Comparison of ENCODE assay signal across 24 cellular contexts in genomic region chr6:7425808-7426190, GRCh38. TPM values are rescaled to one million over a fixed set of nuclear protein-coding genes. Genes with fewer than 3 reads are reported as not detected.
"Had no signal": no experiment of that assay in that cellular context is flagged by ENCODE, and none has a peak within 500 bp of the region (broad histone marks: within the 10 kb centered on the region; RNA-seq: fewer than 3 reads in every experiment).

No MANE protein-coding gene starts in this region.

- H3K4me1 ChIP-seq: gastroesophageal sphincter, psoas muscle, suprapubic skin, tibial artery, upper lobe of right lung, vagina had no signal

- H3K4me3 ChIP-seq: gastroesophageal sphincter, psoas muscle, suprapubic skin, tibial artery, upper lobe of right lung, vagina had no signal

- FAIRE-seq: colon, keratinocyte, small intestine had no signal

- H3K27ac ChIP-seq: gastroesophageal sphincter, neutrophil, psoas muscle, suprapubic skin, tibial artery, upper lobe of right lung, vagina had no signal

- DNase-seq: effector memory CD8-positive, alpha-beta T cell; esophagus squamous epithelium; foreskin fibroblast; glutamatergic neuron; immature natural killer cell; left colon; mammary epithelial cell; naive thymus-derived CD4-positive, alpha-beta T cell; nephron progenitor cell; psoas muscle; small intestine; stimulated activated CD4-positive, alpha-beta T cell treated with anti-CD3 and anti-CD28 coated beads, Interleukin-2, amount 100 ng/mL, for 48 hours; stimulated activated naive CD8-positive, alpha-beta T cell treated with anti-CD3 and anti-CD28 coated beads, Interleukin-15, Interleukin-2, amounts not matched to agents 100 U/mL and 50 U/mL, for 24 hours; tibial artery; upper lobe of right lung had no signal

- ATAC-seq: effector memory CD8-positive, alpha-beta T cell; gastroesophageal sphincter; naive thymus-derived CD4-positive, alpha-beta T cell; psoas muscle; stimulated activated naive CD8-positive, alpha-beta T cell treated with anti-CD3 and anti-CD28 coated beads, Interleukin-15, Interleukin-2, amounts not matched to agents 100 U/mL and 50 U/mL, for 24 hours had no signal

- H3K36me3 ChIP-seq: esophagus squamous epithelium, gastroesophageal sphincter, neutrophil, suprapubic skin, tibial artery, upper lobe of right lung, vagina had no signal

- H3K27me3 ChIP-seq: esophagus squamous epithelium, gastroesophageal sphincter, neutrophil, suprapubic skin, tibial artery, upper lobe of right lung, vagina had no signal

- H3K9me3 ChIP-seq: gastroesophageal sphincter, neutrophil, psoas muscle, suprapubic skin, tibial artery, upper lobe of right lung, vagina had no signal

RNA-seq across cellular contexts. Expression of gene CAGE1, which starts 36.3 kb away (rescaled TPM):
- total RNA-seq: epithelial cell of proximal tubule, gastroesophageal sphincter, lower leg skin, mesenteric fat pad, psoas muscle, suprapubic skin, upper lobe of right lung, vagina had no signal
